In genomic region chr11:118876261-118876660, GRCh38 we compare ENCODE assay signal across 12 cellular contexts. TPM values are rescaled to one million over a fixed set of nuclear protein-coding genes. Genes with fewer than 3 reads are reported as not detected.
DNase-seq lines count a peak whose midpoint lies in the region; ATAC-seq lines count a peak whose summit lies in the region.
"Had no signal": no experiment of that assay in that cellular context is flagged by ENCODE, and none has a peak within 500 bp of the region (broad histone marks: within the 10 kb centered on the region; RNA-seq: fewer than 3 reads in every experiment).

No MANE protein-coding gene starts in this region.

- DNase-seq in stimulated activated CD4-positive, alpha-beta T cell treated with anti-CD3 and anti-CD28 coated beads, Interleukin-4, amount 100 ng/mL, for 1 hour, result peak; percentile 37
- no peak for DNase-seq in stimulated activated CD4-positive, alpha-beta T cell treated with anti-CD3 and anti-CD28 coated beads, Interleukin-2, amount 100 ng/mL, for 48 hours
- DNase-seq in T-cell (peak in 2 of 34 experiments; percentile 14 to 33), DMS 273 (lab: John Stamatoyannopoulos, UW; ENCODE audit: unreplicated experiment) (no peak), GM19240 (ENCODE audit: insufficient read length, low spot score) (no peak), HUDEP-2 (lab: John Stamatoyannopoulos, UW; ENCODE audit: unreplicated experiment in 76 of 76) (no peak), GM03348 (ENCODE audit: low spot score) (no peak)
- no peak for DNase-seq in effector memory CD8-positive, alpha-beta T cell
- DNase-seq: HCEC 1CT, OCI-M1 had no signal

- no peaks in the 10 kb centered on the region for H3K36me3 Mint-ChIP-seq in T-cell
- H3K36me3 Mint-ChIP-seq in effector memory CD8-positive, alpha-beta T cell (ENCODE audit: insufficient read depth), result peaks cover 22% of the 10 kb centered on the region

- no peaks in the 10 kb centered on the region for H3K27me3 Mint-ChIP-seq in T-cell
- no peaks in the 10 kb centered on the region for H3K27me3 Mint-ChIP-seq in effector memory CD8-positive, alpha-beta T cell

- peak overlapping the region; percentile 51 to 79 (median 63) for H3K4me3 Mint-ChIP-seq in T-cell
- H3K4me3 Mint-ChIP-seq in effector memory CD8-positive, alpha-beta T cell, result peak overlapping the region; percentile 76 to 90

- CTCF ChIA-PET in T-cell (lab: Charles Lee), result interaction anchor here (0.6 to 1.8 kb wide), 7 partner anchors 19 to 84 kb away, joined by 3 to 9 read pairs (median 5); no protein-coding TSS in a partner anchor

- H3K4me1 Mint-ChIP-seq in T-cell, result peaks cover 89 to 92% (median 92%) of the 10 kb centered on the region in 3 donors
- H3K4me1 Mint-ChIP-seq in effector memory CD8-positive, alpha-beta T cell (ENCODE audit: low read depth in 2 of 2), result peaks cover 60 to 71% of the 10 kb centered on the region in 2 donors

- peak overlapping the region; percentile 97 to 98 for H3K27ac Mint-ChIP-seq in T-cell
- H3K27ac Mint-ChIP-seq in effector memory CD8-positive, alpha-beta T cell, result peak overlapping the region; percentile 95 to 96

- POLR2A ChIA-PET in T-cell (lab: Charles Lee), result interaction anchor here (0.5 to 3.3 kb wide), 7 partner anchors 8 to 311 kb away, joined by 3 to 28 read pairs (median 5); partner anchors contain the start of gene DDX6 (in 1 of the 2)

- no peaks in the 10 kb centered on the region for H3K9me3 Mint-ChIP-seq in T-cell
- H3K9me3 Mint-ChIP-seq in effector memory CD8-positive, alpha-beta T cell, result no peaks in the 10 kb centered on the region

- ATAC-seq in T-cell (replicated peaks in 1 of 4), result peak in 1 of 4 experiments; percentile 29
- no peak for ATAC-seq in effector memory CD8-positive, alpha-beta T cell (replicated peaks)

RNA-seq across cellular contexts. Expression of gene CXCR5, which starts 7.4 kb away (rescaled TPM):
- total RNA-seq in T-cell, result 10 to 100 TPM in 1 of 5 donors, 1 to 10 TPM in 4; 4.7 to 10.6 (median 6.3) TPM
- total RNA-seq: fibroblast of villous mesenchyme, mesenteric fat pad had no signal

RNA-seq across cellular contexts. Expression of gene BCL9L, which starts 49.5 kb away (rescaled TPM):
- 100 to 1,000 TPM; 229 to 331 (median 308) TPM for total RNA-seq in T-cell
